Comparison of ENCODE assay signal across 1 cellular context in the genomic region with DNA sequence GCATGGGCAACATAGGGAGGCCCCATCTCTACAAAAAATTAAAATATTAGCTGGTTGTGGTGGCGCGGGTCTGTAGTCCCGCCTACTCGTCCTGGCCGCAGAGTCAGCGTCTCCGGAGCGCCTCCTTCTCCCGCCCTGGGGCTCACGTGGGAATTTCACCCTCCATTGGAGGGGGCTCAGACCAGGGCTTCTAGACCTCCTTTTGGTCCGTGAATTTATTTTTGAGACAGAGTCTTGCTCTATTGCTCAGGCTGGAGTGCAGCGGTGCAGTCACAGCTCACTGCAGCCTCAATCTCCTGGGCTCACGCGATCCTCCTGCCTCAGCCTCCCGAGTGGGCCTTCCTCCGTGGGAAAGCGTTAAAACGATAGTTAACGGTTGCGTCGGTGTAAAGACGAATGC.
TF ChIP-seq lines count a peak whose summit lies in the region.

No MANE protein-coding gene starts in this region.

TF ChIP-seq in endothelial cell of umbilical vein, 7 proteins besides CTCF, POLR2A, EP300 and RAD21:
- TF ChIP-seq MAX (IDR thresholded peaks at IDR 0.05; ENCODE audit: insufficient read depth, insufficient read length), result peak; percentile 18
- no peak for TF ChIP-seq MYC (IDR thresholded peaks at IDR 0.05; ENCODE audit: low read depth, low read length)
- no peak for TF ChIP-seq EZH2 (IDR thresholded peaks at IDR 0.05; ENCODE audit: borderline replicate concordance, low read depth, low read length, severe bottlenecking)
